9 cellular contexts compared by ENCODE assay signal in the genomic region with DNA sequence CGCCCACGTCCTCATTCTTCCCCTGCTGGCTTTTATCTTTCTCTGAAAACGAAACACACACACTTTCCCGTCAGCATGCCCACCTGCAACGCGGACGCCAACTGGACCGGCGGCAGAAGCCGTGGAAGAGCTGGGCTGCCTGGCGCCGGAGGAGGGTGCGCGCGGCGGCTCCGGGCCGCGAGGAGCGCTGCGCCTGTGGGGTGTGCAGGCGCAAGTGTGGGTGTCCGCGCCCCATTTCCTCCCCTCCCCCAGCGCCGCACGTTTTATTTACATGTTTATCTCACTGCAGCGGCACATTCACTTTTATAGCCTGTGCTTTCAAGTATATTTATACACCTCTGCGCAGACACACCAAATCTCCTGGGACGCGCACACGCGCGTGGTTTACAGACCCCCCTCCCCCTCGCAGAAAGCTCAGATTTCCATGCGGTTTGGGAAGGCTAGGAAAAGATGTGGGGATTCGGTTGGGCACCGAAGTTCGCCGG. TPM values are rescaled to one million over a fixed set of nuclear protein-coding genes. Genes with fewer than 3 reads are reported as not detected.
DNase-seq lines count a peak whose midpoint lies in the region; ATAC-seq and TF ChIP-seq lines count a peak whose summit lies in the region.
"Had no signal": no experiment of that assay in that cellular context is flagged by ENCODE, and none has a peak within 500 bp of the region (broad histone marks: within the 10 kb centered on the region; RNA-seq: fewer than 3 reads in every experiment).

No MANE protein-coding gene starts in this region.

- H3K4me1 ChIP-seq in ascending aorta, result peaks cover 3 to 5% of the 10 kb centered on the region in 2 donors
- peaks cover 10% of the 10 kb centered on the region for H3K4me1 ChIP-seq in mesendoderm (ENCODE audit: control insufficient read depth, low read depth, low read length)
- peaks cover 26% of the 10 kb centered on the region for H3K4me1 ChIP-seq in upper lobe of right lung

- H3K36me3 Mint-ChIP-seq in stimulated activated naive CD8-positive, alpha-beta T cell treated with anti-CD3 and anti-CD28 coated beads, Interleukin-15, Interleukin-2, amounts not matched to agents 100 ng/mL and 50 ng/mL, for 24 hours (ENCODE audit: low read depth), result no peaks in the 10 kb centered on the region

- peaks cover 100% of the 10 kb centered on the region for H3K27me3 Mint-ChIP-seq in stimulated activated naive CD8-positive, alpha-beta T cell treated with anti-CD3 and anti-CD28 coated beads, Interleukin-15, Interleukin-2, amounts not matched to agents 100 ng/mL and 50 ng/mL, for 24 hours

- H3K27me3 ChIP-seq in ascending aorta (peaks cover 51% of the 10 kb centered on the region), mesendoderm (ENCODE audit: insufficient read depth, low read length, poor library complexity) (peaks cover 4% of the 10 kb centered on the region), upper lobe of right lung (peaks cover 100% of the 10 kb centered on the region)

- no CpG with 5 or more reads among the region's 40 CpGs for WGBS in mesendoderm (ENCODE audit: extremely low coverage, insufficient coverage, low lambda C conversion rate)

- H3K27ac Mint-ChIP-seq in stimulated activated naive CD8-positive, alpha-beta T cell treated with anti-CD3 and anti-CD28 coated beads, Interleukin-15, Interleukin-2, amounts not matched to agents 100 ng/mL and 50 ng/mL, for 24 hours, result no peak overlapping the region

- H2BK120ac ChIP-seq in mesendoderm (ENCODE audit: low read depth, low read length), result no peak overlapping the region

- H2BK5ac ChIP-seq in mesendoderm (ENCODE audit: low read length), result peak overlapping the region; percentile 89

- peak overlapping the region; percentile 33 for H3K4me2 ChIP-seq in mesendoderm (ENCODE audit: low read length)

- no peak overlapping the region for H3K27ac ChIP-seq in ascending aorta
- H3K27ac ChIP-seq in mesendoderm (ENCODE audit: low read depth, low read length), result peak overlapping the region; percentile 90
- H3K27ac ChIP-seq in upper lobe of right lung, result no peak overlapping the region

- H3K9me3 ChIP-seq in ascending aorta (no peaks in the 10 kb centered on the region), upper lobe of right lung (no peaks in the 10 kb centered on the region)

- no peak overlapping the region for H3K23ac ChIP-seq in mesendoderm (ENCODE audit: low read length)

- H4K5ac ChIP-seq in mesendoderm (ENCODE audit: low read length), result no peak overlapping the region

- intact Hi-C loops in ascending aorta (cut with DNase I) (no loop called here), upper lobe of right lung (cut with DNase I) (no loop called here)

- H3K4me1 Mint-ChIP-seq in stimulated activated naive CD8-positive, alpha-beta T cell treated with anti-CD3 and anti-CD28 coated beads, Interleukin-15, Interleukin-2, amounts not matched to agents 100 ng/mL and 50 ng/mL, for 24 hours (ENCODE audit: low read depth), result peaks cover 46% of the 10 kb centered on the region

- peak overlapping the region; percentile 88 for H3K18ac ChIP-seq in mesendoderm (ENCODE audit: low read length)

- no peak for DNase-seq in stimulated activated naive CD8-positive, alpha-beta T cell treated with anti-CD3 and anti-CD28 coated beads, Interleukin-15, Interleukin-2, amounts not matched to agents 100 U/mL and 50 U/mL, for 24 hours
- DNase-seq in ascending aorta (ENCODE audit: low spot score in 2 of 2) (no peak), mesendoderm (peak; percentile 71), cerebellum (ENCODE audit: low spot score) (no peak), upper lobe of right lung (no peak), NCI-H1436 treated with DMSO at 0.1 percent for 48 hours (lab: John Stamatoyannopoulos, UW) (no peak)
- DNase-seq: DND-41 had no signal

- no peak for ATAC-seq in stimulated activated naive CD8-positive, alpha-beta T cell treated with anti-CD3 and anti-CD28 coated beads, Interleukin-15, Interleukin-2, amounts not matched to agents 100 U/mL and 50 U/mL, for 24 hours
- ATAC-seq in upper lobe of right lung, result no peak
- ATAC-seq in GM19452 (IDR thresholded peaks at IDR 0.05; ENCODE audit: unreplicated experiment), result no peak

- H2AK5ac ChIP-seq in mesendoderm (ENCODE audit: low read length), result no peak overlapping the region

- H3K9me3 Mint-ChIP-seq in stimulated activated naive CD8-positive, alpha-beta T cell treated with anti-CD3 and anti-CD28 coated beads, Interleukin-15, Interleukin-2, amounts not matched to agents 100 ng/mL and 50 ng/mL, for 24 hours, result no peaks in the 10 kb centered on the region

- H4K8ac ChIP-seq in mesendoderm (ENCODE audit: low read depth, low read length), result no peak overlapping the region

- H3K56ac ChIP-seq in mesendoderm (ENCODE audit: low read length), result peak overlapping the region; percentile 96

- no peak overlapping the region for H2BK15ac ChIP-seq in mesendoderm (replicated peaks; ENCODE audit: low read depth)

- H3K9ac ChIP-seq in mesendoderm (ENCODE audit: low read length), result peak overlapping the region; percentile 100

- H3K79me1 ChIP-seq in mesendoderm (ENCODE audit: low read length), result no peaks in the 10 kb centered on the region

- H3K4me3 ChIP-seq in ascending aorta (peak overlapping the region; percentile 54 to 58), mesendoderm (ENCODE audit: low read length) (peak overlapping the region; percentile 78), upper lobe of right lung (no peak overlapping the region)

- H3K4me3 Mint-ChIP-seq in stimulated activated naive CD8-positive, alpha-beta T cell treated with anti-CD3 and anti-CD28 coated beads, Interleukin-15, Interleukin-2, amounts not matched to agents 100 ng/mL and 50 ng/mL, for 24 hours, result peak overlapping the region; percentile 2

- H3K4ac ChIP-seq in mesendoderm (ENCODE audit: low read depth, low read length), result peak overlapping the region; percentile 75

- H3K79me2 ChIP-seq in mesendoderm (ENCODE audit: control insufficient read depth, insufficient read depth, low read length), result peaks cover 47% of the 10 kb centered on the region

- TF ChIP-seq CTCF in ascending aorta (IDR thresholded peaks at IDR 0.05) (no peak), upper lobe of right lung (IDR thresholded peaks at IDR 0.05) (no peak)

- no peaks in the 10 kb centered on the region for H3K36me3 ChIP-seq in ascending aorta
- no peaks in the 10 kb centered on the region for H3K36me3 ChIP-seq in mesendoderm (ENCODE audit: control insufficient read depth, insufficient read depth, low read length)
- H3K36me3 ChIP-seq in upper lobe of right lung, result no peaks in the 10 kb centered on the region

RNA-seq across cellular contexts. Expression of a gene that starts 1.5 kb away (rescaled TPM):
- not detected for total RNA-seq in ascending aorta
- polyA plus RNA-seq in mesendoderm (2013, experiment 1 of 2), result 81.8 TPM
- 77.4 TPM for polyA plus RNA-seq in mesendoderm (2013, experiment 2 of 2)
- total RNA-seq in cerebellum, result not detected
- not detected for total RNA-seq in upper lobe of right lung
